ENCODE assay signal across 9 cellular contexts in the genomic region with DNA sequence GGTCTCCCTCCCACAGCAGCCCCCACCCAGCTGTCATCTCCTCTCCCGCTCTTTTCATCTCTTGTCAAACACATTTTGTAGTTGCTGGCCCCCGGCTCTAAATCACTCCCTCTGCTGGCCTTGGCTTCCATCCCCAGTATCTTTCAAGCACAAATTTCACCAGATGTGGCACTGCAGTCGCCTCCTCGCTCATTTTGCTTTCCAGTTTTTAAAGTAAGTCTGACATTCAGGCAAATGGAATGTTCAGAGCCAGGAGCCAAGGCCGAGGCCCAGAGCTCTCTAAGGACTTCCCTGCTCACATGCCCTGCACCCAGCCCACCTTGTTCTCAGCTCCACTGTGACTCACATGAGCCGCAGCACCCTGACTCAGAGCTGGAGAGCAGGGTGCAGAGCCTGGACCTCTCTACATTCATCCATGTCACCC.
DNase-seq lines count a peak whose midpoint lies in the region; ATAC-seq, FAIRE-seq and TF ChIP-seq lines count a peak whose summit lies in the region.
"Had no signal": no experiment of that assay in that cellular context is flagged by ENCODE, and none has a peak within 500 bp of the region (broad histone marks: within the 10 kb centered on the region; RNA-seq: fewer than 3 reads in every experiment).

No MANE protein-coding gene starts in this region.

- intact Hi-C loops in A673 (cut with micrococcal nuclease; ENCODE audit: unreplicated experiment) (no loop called here), K562 (cut with micrococcal nuclease) (no loop called here), kidney (cut with DNase I) (no loop called here)

- H4K20me1 ChIP-seq in K562 (replicated peaks; ENCODE audit: control insufficient read depth, insufficient read depth, low read length) = no peaks in the 10 kb centered on the region

- no peak for TF ChIP-seq RAD21 in K562 (CRISPR knock-in tag; conservative IDR thresholded peaks at IDR 0.05 in 1 of 2, IDR thresholded peaks at IDR 0.05 in 1 of 2)

- no peak overlapping the region for H3K4me2 ChIP-seq in K562 (ENCODE audit: insufficient read depth, low read length)

- WGBS in K562 (ENCODE audit: insufficient coverage, low coverage, missing lambda C conversion rate) = 2% methylated on average over 6 of the region's 6 CpGs

- no peak for FAIRE-seq in K562 (lab: Jason Lieb, UNC)
- no peak for FAIRE-seq in kidney (lab: Jason Lieb, UNC)

- POLR2A ChIA-PET in A673 (lab: Charles Lee; ENCODE audit: low non-redundant PET) (no interaction called here), HEK293 (lab: Yijun Ruan, JAX) (no interaction called here), K562 (lab: Yijun Ruan, JAX) (no interaction called here)

- H3K36me3 ChIP-seq in A673 (ENCODE audit: insufficient read depth, low read length, poor library complexity, severe bottlenecking) = no peaks in the 10 kb centered on the region
- no peaks in the 10 kb centered on the region for H3K36me3 ChIP-seq in HEK293 (ENCODE audit: control insufficient read depth in 2 of 2, insufficient read depth in 1 of 2, low read length in 2 of 2)
- no peaks in the 10 kb centered on the region for H3K36me3 ChIP-seq in K562 (ENCODE audit: control insufficient read depth, insufficient read depth, low read length)
- no peaks in the 10 kb centered on the region for H3K36me3 ChIP-seq in kidney (ENCODE audit: control insufficient read depth in 1 of 2, insufficient read depth in 2 of 2, low read length in 2 of 2)

- H3K27ac ChIP-seq in A673 (ENCODE audit: low read depth, low read length, poor library complexity, severe bottlenecking) = no peak overlapping the region
- no peak overlapping the region for H3K27ac ChIP-seq in HEK293 (ENCODE audit: extremely low read depth, low read depth, low read length)
- H3K27ac ChIP-seq in K562 (ENCODE audit: extremely low read depth, low read depth, low read length) = no peak overlapping the region
- no peak overlapping the region for H3K27ac ChIP-seq in kidney (ENCODE audit: low read depth in 2 of 2, low read length in 2 of 2)

- no peaks in the 10 kb centered on the region for H3K27me3 ChIP-seq in A673 (replicated peaks; ENCODE audit: insufficient read depth, low read depth, low read length, poor library complexity)
- peaks cover 0 to 27% of the 10 kb centered on the region in 2 experiments; a peak in 2 of 5 replicates for H3K27me3 ChIP-seq in K562 (ENCODE audit: control insufficient read depth in 2 of 2, insufficient read depth in 2 of 2, low read length in 2 of 2)

- H3K4me1 ChIP-seq in A673 (ENCODE audit: insufficient read depth, low read length, poor library complexity, severe bottlenecking) = no peaks in the 10 kb centered on the region
- no peaks in the 10 kb centered on the region for H3K4me1 ChIP-seq in HEK293 (ENCODE audit: control insufficient read depth, insufficient read depth, low read length)
- no peaks in the 10 kb centered on the region for H3K4me1 ChIP-seq in K562 (replicated peaks in 1 of 2; ENCODE audit: control insufficient read depth in 2 of 2, insufficient read depth in 2 of 2, low read length in 2 of 2)
- peaks cover 15 to 22% of the 10 kb centered on the region in 2 donors for H3K4me1 ChIP-seq in kidney (ENCODE audit: control insufficient read depth in 1 of 2, insufficient read depth in 1 of 2, low read depth in 1 of 2, low read length in 2 of 2)

- CTCF ChIA-PET in A673 (lab: Charles Lee) = no interaction called here
- CTCF ChIA-PET in HEK293 (lab: Yijun Ruan, JAX) = interaction anchor here (1.3 kb wide), 1 partner anchor 268 kb away, joined by 4 read pairs; no protein-coding TSS in a partner anchor
- CTCF ChIA-PET in K562 (lab: Yijun Ruan, JAX; ENCODE audit: low intra/inter-chr PET ratio) = no interaction called here

- H3K4me3 ChIP-seq in A673 (ENCODE audit: low read depth, low read length, poor library complexity, severe bottlenecking) (no peak overlapping the region), HEK293 (ENCODE audit: low read depth, low read length) (no peak overlapping the region), K562 (no peak overlapping the region), kidney (ENCODE audit: low read length in 2 of 2) (no peak overlapping the region)

- no peak for ATAC-seq in K562
- ATAC-seq in GM18498 (IDR thresholded peaks at IDR 0.05; ENCODE audit: unreplicated experiment) = no peak
- ATAC-seq in GM19395 (IDR thresholded peaks at IDR 0.05; ENCODE audit: unreplicated experiment) = no peak

- H3K79me2 ChIP-seq in K562 (ENCODE audit: control insufficient read depth, insufficient read depth, low read length) = no peaks in the 10 kb centered on the region

- no peak for TF ChIP-seq POLR2A in K562 (conservative IDR thresholded peaks at IDR 0.05)

- in situ Hi-C loops in K562 (cut with MboI) = no loop called here

- no peak overlapping the region for H2AFZ ChIP-seq in K562 (ENCODE audit: low read depth, low read length)

- H3K9me1 ChIP-seq in K562 (ENCODE audit: control insufficient read depth, insufficient read depth, low read length) = no peaks in the 10 kb centered on the region

- H3K9me3 ChIP-seq in A673 (ENCODE audit: low read depth, low read length, poor library complexity, severe bottlenecking) (no peaks in the 10 kb centered on the region), HEK293 (ENCODE audit: control insufficient read depth, insufficient read depth, low read depth, low read length) (no peaks in the 10 kb centered on the region), K562 (replicated peaks; ENCODE audit: control insufficient read depth, insufficient read depth, low read depth, low read length) (no peaks in the 10 kb centered on the region), kidney (ENCODE audit: control insufficient read depth in 1 of 2, low read length in 2 of 2) (no peaks in the 10 kb centered on the region)

- TF ChIP-seq EP300 in K562 (IDR thresholded peaks at IDR 0.05; ENCODE audit: low read length) = no peak

- H3K9ac ChIP-seq in K562 (ENCODE audit: insufficient read depth in 1 of 2, low read depth in 2 of 2, low read length in 2 of 2) = no peak overlapping the region; a peak in 1 of 4 replicates
- H3K9ac ChIP-seq in kidney (ENCODE audit: low read length in 2 of 2) = no peak overlapping the region

- TF ChIP-seq CTCF in A673 (conservative IDR thresholded peaks at IDR 0.05; ENCODE audit: low read depth, low read length) (0 out of 2 replicates have a peak, but pooled peaks have one; percentile 28), HEK293 (tag by site-specific recombination; IDR thresholded peaks at IDR 0.05) (peak; percentile 71), K562 (IDR thresholded peaks at IDR 0.05 in 2 of 3, conservative IDR thresholded peaks at IDR 0.05 in 1 of 3; ENCODE audit: insufficient read depth in 2 of 3, low read depth in 1 of 3, low read length in 3 of 3) (peak; percentile 14 to 56 (median 28); a peak in 4 of 6 replicates), kidney (IDR thresholded peaks at IDR 0.05; ENCODE audit: borderline replicate concordance, extremely low read depth, insufficient read depth) (peak; percentile 8)

- BruUV-seq in A673 (replicated peaks; lab: Mats Ljungman, UMichigan) (no TSS peak), K562 (replicated peaks; lab: Mats Ljungman, UMichigan) (no TSS peak)

- DNase-seq in A673 (ENCODE audit: low spot score) = no peak
- DNase-seq in K562 (ENCODE audit: extremely low read depth in 1 of 4, low spot score in 3 of 4) = no peak
- peak; percentile 93 for DNase-seq in kidney
- no peak for DNase-seq in NCI-H2196 (lab: John Stamatoyannopoulos, UW; ENCODE audit: unreplicated experiment)
- no peak for DNase-seq in activated CD4-positive, alpha-beta T cell treated with anti-CD3 and anti-CD28 coated beads for 4 hours
- DNase-seq: DMS79 treated with DMSO at 0.1 percent for 48 hours had no signal

TF ChIP-seq in HEK293, 187 proteins besides CTCF, POLR2A, EP300 and RAD21 (continues in another document):
- TF ChIP-seq ZNF211 (tag by site-specific recombination; IDR thresholded peaks at IDR 0.05; ENCODE audit: low read depth) = no peak
- no peak for TF ChIP-seq ZNF561 (tag by site-specific recombination; IDR thresholded peaks at IDR 0.05; ENCODE audit: borderline replicate concordance)
- no peak for TF ChIP-seq ZNF433 (tag by site-specific recombination; IDR thresholded peaks at IDR 0.05; ENCODE audit: low read depth)
- no peak for TF ChIP-seq INSM2 (tag by site-specific recombination; IDR thresholded peaks at IDR 0.05)
- no peak for TF ChIP-seq SALL2 (tag by site-specific recombination; IDR thresholded peaks at IDR 0.05; ENCODE audit: borderline replicate concordance)
- no peak for TF ChIP-seq FEZF1 (tag by site-specific recombination; IDR thresholded peaks at IDR 0.05)

TF ChIP-seq in K562, 482 proteins besides CTCF, POLR2A, EP300 and RAD21:
- TF ChIP-seq RBM25 (IDR thresholded peaks at IDR 0.05; ENCODE audit: low read depth, low read length, severe bottlenecking) (no peak), TEAD2 (tag; IDR thresholded peaks at IDR 0.05) (no peak), NFYB (IDR thresholded peaks at IDR 0.05; ENCODE audit: extremely low read depth, insufficient read length) (no peak), PCBP2 (IDR thresholded peaks at IDR 0.05; ENCODE audit: low read depth, low read length, poor library complexity, severe bottlenecking) (no peak), ZNF436 (CRISPR knock-in tag; IDR thresholded peaks at IDR 0.05) (no peak), SNAPC5 (CRISPR knock-in tag; IDR thresholded peaks at IDR 0.05) (no peak), KAT8 (IDR thresholded peaks at IDR 0.05; ENCODE audit: low read depth) (no peak), SMAD2 (IDR thresholded peaks at IDR 0.05; ENCODE audit: low read depth, low read length) (no peak), PRPF4 (IDR thresholded peaks at IDR 0.05; ENCODE audit: insufficient read depth, low read depth, low read length, poor library complexity, severe bottlenecking) (no peak), HCFC1 (IDR thresholded peaks at IDR 0.05; ENCODE audit: low read depth, low read length) (no peak)
- TF ChIP-seq, protein P1, sequence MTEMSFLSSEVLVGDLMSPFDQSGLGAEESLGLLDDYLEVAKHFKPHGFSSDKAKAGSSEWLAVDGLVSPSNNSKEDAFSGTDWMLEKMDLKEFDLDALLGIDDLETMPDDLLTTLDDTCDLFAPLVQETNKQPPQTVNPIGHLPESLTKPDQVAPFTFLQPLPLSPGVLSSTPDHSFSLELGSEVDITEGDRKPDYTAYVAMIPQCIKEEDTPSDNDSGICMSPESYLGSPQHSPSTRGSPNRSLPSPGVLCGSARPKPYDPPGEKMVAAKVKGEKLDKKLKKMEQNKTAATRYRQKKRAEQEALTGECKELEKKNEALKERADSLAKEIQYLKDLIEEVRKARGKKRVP (CRISPR knock-in tag; IDR thresholded peaks at IDR 0.05) = no peak

Comparison
In these comparisons a context has a peak if more than half of its experiments do, and no peak if none do; other contexts are left out.
1. CTCF ChIP-seq: peak in every context shown above with its lines; median percentile 71 in HEK293; 28 in A673; 28 in K562; 8 in kidney.